In genomic region chr14:44339862-44340261, GRCh38 we compare ENCODE assay signal across 31 cellular contexts.
"Had no signal": no experiment of that assay in that cellular context is flagged by ENCODE, and none has a peak within 500 bp of the region (broad histone marks: within the 10 kb centered on the region; RNA-seq: fewer than 3 reads in every experiment).

No MANE protein-coding gene starts in this region.

- H3K36me3 Mint-ChIP-seq: activated CD4-positive, alpha-beta memory T cell treated with anti-CD3 and anti-CD28 coated beads for 36 hours; activated naive CD4-positive, alpha-beta T cell treated with anti-CD3 and anti-CD28 coated beads, Interleukin-2, amount 50 U/mL, for 24 hours; activated naive CD8-positive, alpha-beta T cell treated with anti-CD3 and anti-CD28 coated beads for 36 hours had no signal

- H3K9me3 Mint-ChIP-seq: activated CD4-positive, alpha-beta memory T cell treated with anti-CD3 and anti-CD28 coated beads for 36 hours; activated CD4-positive, alpha-beta T cell treated with anti-CD3 and anti-CD28 coated beads, Interleukin-2, amount 10 ng/mL, durations not matched to agents 24 days and 14 days; activated naive CD8-positive, alpha-beta T cell treated with anti-CD3 and anti-CD28 coated beads, Interleukin-2, amount 50 U/mL, for 24 hours; endodermal cell had no signal

- H3K9me3 ChIP-seq: adrenal gland, body of pancreas, esophagus muscularis mucosa, gastroesophageal sphincter had no signal

- H3K4me1 ChIP-seq: adrenal gland, body of pancreas, esophagus muscularis mucosa, gastroesophageal sphincter, heart right ventricle had no signal

- H3K27me3 Mint-ChIP-seq: activated CD4-positive, alpha-beta memory T cell treated with anti-CD3 and anti-CD28 coated beads for 36 hours; activated CD4-positive, alpha-beta T cell treated with anti-CD3 and anti-CD28 coated beads for 36 hours; activated CD4-positive, alpha-beta T cell treated with anti-CD3 and anti-CD28 coated beads, Interleukin-2, amount 10 ng/mL, durations not matched to agents 24 days and 14 days; activated naive CD4-positive, alpha-beta T cell treated with anti-CD3 and anti-CD28 coated beads, Interleukin-2, amount 50 U/mL, for 24 hours; activated naive CD8-positive, alpha-beta T cell treated with anti-CD3 and anti-CD28 coated beads for 36 hours; activated naive CD8-positive, alpha-beta T cell treated with anti-CD3 and anti-CD28 coated beads, Interleukin-2, amount 50 U/mL, for 24 hours; activated T-cell treated with anti-CD3 and anti-CD28 coated beads, Interleukin-2, amount 50 U/mL, for 24 hours; central memory CD8-positive, alpha-beta T cell; dendritic cell treated with granulocyte-macrophage colony-stimulating factor and Interleukin-4, amounts not matched to agents 40 ng/mL and 50 ng/mL, for 4 days had no signal

- H3K36me3 ChIP-seq: adrenal gland, esophagus muscularis mucosa, gastroesophageal sphincter, heart right ventricle had no signal

- H3K27ac ChIP-seq: adrenal gland, body of pancreas, coronary artery, dorsolateral prefrontal cortex, esophagus muscularis mucosa, gastroesophageal sphincter, heart right ventricle had no signal

- H3K27me3 ChIP-seq: adrenal gland, body of pancreas, dorsolateral prefrontal cortex, esophagus muscularis mucosa, gastroesophageal sphincter, heart right ventricle had no signal

- H3K4me1 Mint-ChIP-seq: activated CD4-positive, alpha-beta T cell treated with anti-CD3 and anti-CD28 coated beads for 36 hours; activated CD4-positive, alpha-beta T cell treated with anti-CD3 and anti-CD28 coated beads, Interleukin-2, amount 10 ng/mL, durations not matched to agents 24 days and 14 days; activated naive CD4-positive, alpha-beta T cell treated with anti-CD3 and anti-CD28 coated beads, Interleukin-2, amount 50 U/mL, for 24 hours; activated naive CD8-positive, alpha-beta T cell treated with anti-CD3 and anti-CD28 coated beads for 36 hours; activated naive CD8-positive, alpha-beta T cell treated with anti-CD3 and anti-CD28 coated beads, Interleukin-2, amount 50 U/mL, for 24 hours; central memory CD8-positive, alpha-beta T cell; endodermal cell had no signal

- H3K4me3 ChIP-seq: adrenal gland, body of pancreas, coronary artery, dorsolateral prefrontal cortex, esophagus muscularis mucosa, gastroesophageal sphincter, heart right ventricle had no signal

- ATAC-seq: activated CD4-positive, alpha-beta T cell treated with anti-CD3 and anti-CD28 coated beads for 36 hours; activated CD8-positive, alpha-beta T cell treated with anti-CD3 and anti-CD28 coated beads, Interleukin-2, amount 10 ng/mL, durations not matched to agents 7 days and 5 days; activated naive CD8-positive, alpha-beta T cell treated with anti-CD3 and anti-CD28 coated beads, Interleukin-2, amount 50 U/mL, for 24 hours; activated T-cell treated with anti-CD3 and anti-CD28 coated beads, Interleukin-2, amount 50 U/mL, for 72 hours; body of pancreas; gastroesophageal sphincter; heart right ventricle had no signal

- H3K27ac Mint-ChIP-seq: activated CD4-positive, alpha-beta memory T cell treated with anti-CD3 and anti-CD28 coated beads for 36 hours; activated CD4-positive, alpha-beta T cell treated with anti-CD3 and anti-CD28 coated beads for 36 hours; activated CD4-positive, alpha-beta T cell treated with anti-CD3 and anti-CD28 coated beads, Interleukin-2, amount 10 ng/mL, durations not matched to agents 24 days and 14 days; activated CD8-positive, alpha-beta T cell treated with anti-CD3 and anti-CD28 coated beads, Interleukin-2, amount 10 ng/mL, durations not matched to agents 7 days and 5 days; activated naive CD4-positive, alpha-beta T cell treated with anti-CD3 and anti-CD28 coated beads, Interleukin-2, amount 50 U/mL, for 24 hours; activated naive CD8-positive, alpha-beta T cell treated with anti-CD3 and anti-CD28 coated beads for 36 hours; activated naive CD8-positive, alpha-beta T cell treated with anti-CD3 and anti-CD28 coated beads, Interleukin-2, amount 50 U/mL, for 24 hours; activated T-cell treated with anti-CD3 and anti-CD28 coated beads, Interleukin-2, amount 50 U/mL, for 24 hours; activated T-cell treated with anti-CD3 and anti-CD28 coated beads, Interleukin-2, amount 50 U/mL, for 72 hours; dendritic cell treated with granulocyte-macrophage colony-stimulating factor and Interleukin-4, amounts not matched to agents 40 ng/mL and 50 ng/mL, for 4 days; endodermal cell had no signal

- DNase-seq: activated CD4-positive, alpha-beta memory T cell treated with anti-CD3 and anti-CD28 coated beads for 36 hours; activated CD4-positive, alpha-beta T cell treated with anti-CD3 and anti-CD28 coated beads for 36 hours; activated CD4-positive, alpha-beta T cell treated with anti-CD3 and anti-CD28 coated beads, Interleukin-2, amount 10 ng/mL, durations not matched to agents 24 days and 14 days; activated CD4-positive, CD25-positive, alpha-beta regulatory T cell; activated CD4-positive, CD25-positive, alpha-beta regulatory T cell treated with anti-CD3 and anti-CD28 coated beads, Interleukin-2, amount 50 U/mL, for 72 hours; activated CD8-positive, alpha-beta memory T cell treated with anti-CD3 and anti-CD28 coated beads, Interleukin-2, amount 50 U/mL, for 48 hours; activated CD8-positive, alpha-beta T cell treated with anti-CD3 and anti-CD28 coated beads, Interleukin-2, amount 10 ng/mL, durations not matched to agents 7 days and 5 days; activated effector memory CD4-positive, alpha-beta T cell treated with Interleukin-2 at 50 U/mL for 16 hours; activated gamma-delta T cell treated with Interleukin-2 at 50 U/mL for 16 hours; activated naive CD4-positive, alpha-beta T cell treated with Interleukin-2 at 50 U/mL for 16 hours; activated naive CD8-positive, alpha-beta T cell treated with anti-CD3 and anti-CD28 coated beads for 36 hours; activated naive CD8-positive, alpha-beta T cell treated with anti-CD3 and anti-CD28 coated beads, Interleukin-2, amount 50 U/mL, for 24 hours; activated T-cell treated with anti-CD3 and anti-CD28 coated beads for 4 hours; activated T-cell treated with anti-CD3 and anti-CD28 coated beads, Interleukin-2, amount 50 U/mL, for 24 hours; activated T-cell treated with anti-CD3 and anti-CD28 coated beads, Interleukin-2, amount 50 U/mL, for 72 hours; adrenal gland; amygdala; aorta; body of pancreas; dorsolateral prefrontal cortex; effector memory CD4-positive, alpha-beta T cell; endodermal cell; erythroblast; heart right ventricle; T-helper 2 cell had no signal

- H3K4me3 Mint-ChIP-seq: activated CD4-positive, alpha-beta memory T cell treated with anti-CD3 and anti-CD28 coated beads for 36 hours; activated CD4-positive, alpha-beta T cell treated with anti-CD3 and anti-CD28 coated beads for 36 hours; activated CD4-positive, alpha-beta T cell treated with anti-CD3 and anti-CD28 coated beads, Interleukin-2, amount 10 ng/mL, durations not matched to agents 24 days and 14 days; activated CD8-positive, alpha-beta T cell treated with anti-CD3 and anti-CD28 coated beads, Interleukin-2, amount 10 ng/mL, durations not matched to agents 7 days and 5 days; activated naive CD4-positive, alpha-beta T cell treated with anti-CD3 and anti-CD28 coated beads, Interleukin-2, amount 50 U/mL, for 24 hours; activated naive CD8-positive, alpha-beta T cell treated with anti-CD3 and anti-CD28 coated beads for 36 hours; activated naive CD8-positive, alpha-beta T cell treated with anti-CD3 and anti-CD28 coated beads, Interleukin-2, amount 50 U/mL, for 24 hours; activated T-cell treated with anti-CD3 and anti-CD28 coated beads, Interleukin-2, amount 50 U/mL, for 24 hours; activated T-cell treated with anti-CD3 and anti-CD28 coated beads, Interleukin-2, amount 50 U/mL, for 72 hours; central memory CD8-positive, alpha-beta T cell; dendritic cell treated with granulocyte-macrophage colony-stimulating factor and Interleukin-4, amounts not matched to agents 40 ng/mL and 50 ng/mL, for 4 days; endodermal cell had no signal
